Comparison of ENCODE assay signal across 32 cellular contexts in the genomic region with DNA sequence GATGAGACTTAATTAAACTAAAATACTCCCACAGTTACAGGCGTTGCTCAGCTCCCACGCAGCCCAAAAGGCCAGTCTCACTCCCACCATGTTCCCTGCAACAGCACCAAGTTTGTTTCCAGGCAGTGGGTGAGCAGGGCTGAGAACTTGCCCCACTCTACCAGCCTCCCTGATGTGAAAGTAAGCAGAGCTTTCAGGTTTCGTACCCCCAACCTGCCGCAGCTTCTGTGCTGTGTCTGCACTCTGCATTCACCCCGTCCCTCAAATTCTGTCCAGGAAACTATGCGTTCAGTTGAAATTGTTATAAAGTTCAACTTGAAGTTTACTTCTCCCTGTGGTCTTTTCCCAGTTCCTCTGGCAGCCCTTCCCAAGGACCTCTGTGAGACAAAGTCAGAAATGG.
"Had no signal": no experiment of that assay in that cellular context is flagged by ENCODE, and none has a peak within 500 bp of the region (broad histone marks: within the 10 kb centered on the region; RNA-seq: fewer than 3 reads in every experiment).

No MANE protein-coding gene starts in this region.

- H3K4me3 ChIP-seq: adrenal gland, ascending aorta, body of pancreas, breast epithelium, cardiac muscle cell had no signal

- H3K4me1 ChIP-seq: adrenal gland, ascending aorta, body of pancreas, breast epithelium had no signal

- ATAC-seq: activated naive CD4-positive, alpha-beta T cell treated with anti-CD3 and anti-CD28 coated beads, Interleukin-2, amount 50 U/mL, for 72 hours; activated naive CD8-positive, alpha-beta T cell treated with anti-CD3 and anti-CD28 coated beads, Interleukin-2, amount 50 U/mL, for 24 hours; activated T-cell treated with anti-CD3 and anti-CD28 coated beads, Interleukin-2, amount 50 U/mL, for 4 hours; activated T-cell treated with anti-CD3 and anti-CD28 coated beads, Interleukin-2, amount 50 U/mL, for 72 hours; activated T-helper 17 cell treated with anti-CD3 and anti-CD28 coated beads, Interleukin-2, amount 50 U/mL, for 72 hours; body of pancreas had no signal

- H3K36me3 ChIP-seq: adrenal gland, ascending aorta, brain microvascular endothelial cell, breast epithelium, cardiac muscle cell had no signal

- FAIRE-seq: bronchial epithelial cell had no signal

- H3K27ac ChIP-seq: adrenal gland, ascending aorta, body of pancreas, brain microvascular endothelial cell, breast epithelium, cardiac muscle cell had no signal

- H3K27me3 ChIP-seq: adrenal gland, ascending aorta, body of pancreas, brain microvascular endothelial cell, breast epithelium, cardiac muscle cell had no signal

- DNase-seq: activated effector memory CD4-positive, alpha-beta T cell treated with anti-CD3 and anti-CD28 coated beads, Interleukin-2, amount 50 U/mL, for 16 hours; activated effector memory CD4-positive, alpha-beta T cell treated with Interleukin-2 at 50 U/mL for 16 hours; activated gamma-delta T cell; activated gamma-delta T cell treated with Interleukin-2 at 50 U/mL for 16 hours; activated naive CD4-positive, alpha-beta T cell; activated naive CD4-positive, alpha-beta T cell treated with anti-CD3 and anti-CD28 coated beads for 36 hours; activated naive CD4-positive, alpha-beta T cell treated with anti-CD3 and anti-CD28 coated beads, Interleukin-2, amount 10 ng/mL, durations not matched to agents 7 days and 5 days; activated naive CD4-positive, alpha-beta T cell treated with anti-CD3 and anti-CD28 coated beads, Interleukin-2, amount 50 U/mL, for 16 hours; activated naive CD4-positive, alpha-beta T cell treated with Interleukin-2 at 50 U/mL for 16 hours; activated naive CD8-positive, alpha-beta T cell treated with anti-CD3 and anti-CD28 coated beads for 36 hours; activated naive CD8-positive, alpha-beta T cell treated with anti-CD3 and anti-CD28 coated beads, Interleukin-2, amount 10 ng/mL, durations not matched to agents 7 days and 5 days; activated naive CD8-positive, alpha-beta T cell treated with anti-CD3 and anti-CD28 coated beads, Interleukin-2, amount 50 U/mL, for 24 hours; activated T-cell treated with anti-CD3 and anti-CD28 coated beads, Interleukin-2, amount 50 U/mL, for 24 hours; activated T-cell treated with anti-CD3 and anti-CD28 coated beads, Interleukin-2, amount 50 U/mL, for 4 hours; activated T-cell treated with anti-CD3 and anti-CD28 coated beads, Interleukin-2, amount 50 U/mL, for 48 hours; activated T-cell treated with anti-CD3 and anti-CD28 coated beads, Interleukin-2, amount 50 U/mL, for 72 hours; adrenal gland; amniotic stem cell; amygdala; anterior cingulate cortex; aorta; body of pancreas; brain microvascular endothelial cell; caudate nucleus; central memory CD4-positive, alpha-beta T cell; cerebellar nuclear complex had no signal

- H3K9me3 ChIP-seq: adrenal gland, body of pancreas had no signal
